19 cellular contexts compared by ENCODE assay signal in the genomic region with DNA sequence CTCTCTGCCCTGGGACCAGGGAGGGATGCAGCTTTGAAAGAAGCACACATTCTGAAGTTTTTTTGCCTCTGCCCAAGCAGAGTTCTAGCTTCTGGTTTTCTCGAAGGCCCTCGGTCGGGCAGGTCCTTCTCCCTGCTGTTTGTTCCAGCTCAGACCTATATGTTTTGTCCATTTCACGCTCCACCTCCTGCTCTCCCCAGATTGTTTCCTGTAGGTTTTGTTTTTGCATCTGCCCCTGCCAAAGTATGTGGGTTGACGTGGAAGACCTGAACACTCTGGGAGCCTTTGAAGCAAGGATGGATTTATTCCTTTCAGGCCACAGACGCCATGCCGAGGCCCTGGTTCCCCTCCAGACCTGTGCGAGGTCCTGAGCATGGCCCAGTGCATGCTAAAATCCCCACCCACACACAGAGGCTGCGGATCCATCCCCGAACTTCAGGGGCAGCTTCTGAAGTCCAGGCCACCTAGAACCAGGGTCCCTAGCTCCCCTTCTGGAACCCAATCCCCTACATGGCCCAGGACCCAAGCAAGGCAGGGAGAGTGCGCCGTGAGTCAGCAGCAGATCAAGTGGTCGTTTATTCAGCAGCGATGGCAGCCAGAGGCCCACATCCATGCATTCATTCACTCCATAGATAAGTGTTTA.
DNase-seq lines count a peak whose midpoint lies in the region; ATAC-seq and TF ChIP-seq lines count a peak whose summit lies in the region.
"Had no signal": no experiment of that assay in that cellular context is flagged by ENCODE, and none has a peak within 500 bp of the region (broad histone marks: within the 10 kb centered on the region; RNA-seq: fewer than 3 reads in every experiment).

No MANE protein-coding gene starts in this region.

- intact Hi-C loops in Right ventricle myocardium superior (cut with DNase I) (no loop called here), left cardiac atrium (cut with DNase I) (no loop called here), esophagus muscularis mucosa (cut with DNase I) (no loop called here), body of pancreas (cut with DNase I) (no loop called here)

- H3K27ac ChIP-seq in esophagus muscularis mucosa (replicated peaks in 1 of 4) (peak overlapping the region; percentile 87 to 99 (median 91)), thoracic aorta (no peak overlapping the region), body of pancreas (no peak overlapping the region), substantia nigra (ENCODE audit: low read depth, low read length, poor library complexity, severe bottlenecking) (no peak overlapping the region)

- no peaks in the 10 kb centered on the region for H3K27me3 ChIP-seq in esophagus muscularis mucosa
- no peaks in the 10 kb centered on the region for H3K27me3 ChIP-seq in thoracic aorta (replicated peaks; ENCODE audit: insufficient read depth)
- H3K27me3 ChIP-seq in body of pancreas, result no peaks in the 10 kb centered on the region

- ATAC-seq in Right ventricle myocardium superior (ENCODE audit: poor library complexity), result no peak
- ATAC-seq in left cardiac atrium, result no peak
- peak; percentile 31 for ATAC-seq in thoracic aorta (ENCODE audit: insufficient number of reproducible peaks, low FRiP score, low read depth)
- no peak for ATAC-seq in body of pancreas

- peaks cover 38 to 100% (median 90%) of the 10 kb centered on the region in 4 donors for H3K4me1 ChIP-seq in esophagus muscularis mucosa
- peaks cover 8 to 31% of the 10 kb centered on the region in 2 donors for H3K4me1 ChIP-seq in thoracic aorta (ENCODE audit: control insufficient read depth in 1 of 2, low read depth in 2 of 2)
- H3K4me1 ChIP-seq in body of pancreas, result peaks cover 5% of the 10 kb centered on the region

- no peak overlapping the region for H3K4me3 ChIP-seq in esophagus muscularis mucosa
- no peak overlapping the region for H3K4me3 ChIP-seq in thoracic aorta
- no peak overlapping the region for H3K4me3 ChIP-seq in body of pancreas
- H3K4me3 ChIP-seq: stomach had no signal

- no peak for TF ChIP-seq EP300 in esophagus muscularis mucosa (IDR thresholded peaks at IDR 0.05)

- peaks cover 46% of the 10 kb centered on the region for H3K27me3 Mint-ChIP-seq in nephron (ENCODE audit: low read depth)

- TF ChIP-seq POLR2A in esophagus muscularis mucosa (IDR thresholded peaks at IDR 0.05; ENCODE audit: low read depth) (no peak), body of pancreas (IDR thresholded peaks at IDR 0.05) (no peak)

- H3K36me3 Mint-ChIP-seq in nephron (ENCODE audit: low read depth), result no peaks in the 10 kb centered on the region
- H3K36me3 Mint-ChIP-seq: activated naive CD8-positive, alpha-beta T cell treated with anti-CD3 and anti-CD28 coated beads, Interleukin-2, amount 10 ng/mL, durations not matched to agents 7 days and 5 days; mesothelial cell of epicardium had no signal

- H3K4me3 Mint-ChIP-seq in nephron, result no peak overlapping the region
- H3K4me3 Mint-ChIP-seq: activated naive CD8-positive, alpha-beta T cell treated with anti-CD3 and anti-CD28 coated beads, Interleukin-2, amount 10 ng/mL, durations not matched to agents 7 days and 5 days; mesothelial cell of epicardium had no signal

- H3K9me3 ChIP-seq in esophagus muscularis mucosa (no peaks in the 10 kb centered on the region), thoracic aorta (no peaks in the 10 kb centered on the region), body of pancreas (no peaks in the 10 kb centered on the region)
- H3K9me3 ChIP-seq: stomach had no signal

- peaks cover 80% of the 10 kb centered on the region for H3K4me1 Mint-ChIP-seq in nephron
- H3K4me1 Mint-ChIP-seq: activated naive CD8-positive, alpha-beta T cell treated with anti-CD3 and anti-CD28 coated beads, Interleukin-2, amount 10 ng/mL, durations not matched to agents 7 days and 5 days had no signal

- H3K36me3 ChIP-seq in esophagus muscularis mucosa, result no peaks in the 10 kb centered on the region
- H3K36me3 ChIP-seq in thoracic aorta, result no peaks in the 10 kb centered on the region
- no peaks in the 10 kb centered on the region for H3K36me3 ChIP-seq in body of pancreas (replicated peaks in 1 of 2; ENCODE audit: insufficient read depth in 1 of 2, low read depth in 2 of 2)
- H3K36me3 ChIP-seq: stomach had no signal

- 71% methylated on average over 14 of the region's 14 CpGs for WGBS in esophagus muscularis mucosa
- WGBS in body of pancreas, 2 donors, result 74 to 81% methylated on average over 13 to 14 of the region's 14 CpGs

- peak overlapping the region; percentile 46 to 69 (median 56) for H3K27ac Mint-ChIP-seq in nephron
- H3K27ac Mint-ChIP-seq: activated naive CD8-positive, alpha-beta T cell treated with anti-CD3 and anti-CD28 coated beads, Interleukin-2, amount 10 ng/mL, durations not matched to agents 7 days and 5 days; activated T-helper 2 cell treated with anti-CD3 and anti-CD28 coated beads, Interferon-gamma antibody, Interleukin-2, Interleukin-4, amounts not matched to agents 10 μg/mL and 5 μg/mL and 100 μg/mL, durations not matched to agents 14 hours and 24 hours and 36 hours; mesothelial cell of epicardium had no signal

- TF ChIP-seq CTCF in esophagus muscularis mucosa (IDR thresholded peaks at IDR 0.05) (no peak), nephron (IDR thresholded peaks at IDR 0.05; ENCODE audit: unreplicated experiment in 3 of 3) (no peak), thoracic aorta (IDR thresholded peaks at IDR 0.05) (no peak), body of pancreas (IDR thresholded peaks at IDR 0.05) (no peak)

- no peaks in the 10 kb centered on the region for H3K9me3 Mint-ChIP-seq in nephron
- H3K9me3 Mint-ChIP-seq: activated naive CD8-positive, alpha-beta T cell treated with anti-CD3 and anti-CD28 coated beads, Interleukin-2, amount 10 ng/mL, durations not matched to agents 7 days and 5 days; activated T-helper 2 cell treated with anti-CD3 and anti-CD28 coated beads, Interferon-gamma antibody, Interleukin-2, Interleukin-4, amounts not matched to agents 10 μg/mL and 5 μg/mL and 100 μg/mL, durations not matched to agents 14 hours and 24 hours and 36 hours; mesothelial cell of epicardium had no signal

- peak; percentile 22 for DNase-seq in Right ventricle myocardium superior
- DNase-seq in left cardiac atrium, result no peak
- DNase-seq in esophagus muscularis mucosa (ENCODE audit: extremely low spot score), result no peak
- DNase-seq in thoracic aorta (ENCODE audit: low spot score), result no peak
- DNase-seq in NCI-H1417 treated with DMSO at 0.1 percent for 48 hours (lab: John Stamatoyannopoulos, UW), result no peak
- no peak for DNase-seq in body of pancreas
- no peak for DNase-seq in substantia nigra (lab: John Stamatoyannopoulos, UW)
- DNase-seq: activated CD4-positive, alpha-beta T cell treated with anti-CD3 and anti-CD28 coated beads, Interleukin-2, amount 50 U/mL, for 1 hour; activated CD8-positive, alpha-beta memory T cell treated with anti-CD3 and anti-CD28 coated beads, Interleukin-2, amount 50 U/mL, for 4 hours; activated naive CD8-positive, alpha-beta T cell treated with anti-CD3 and anti-CD28 coated beads, Interleukin-2, amount 10 ng/mL, durations not matched to agents 7 days and 5 days; effector memory CD4-positive, alpha-beta T cell; glutamatergic neuron; IMR-90; NCI-H1105; NCI-H526 treated with DMSO at 0.1 percent for 48 hours; stomach had no signal

Comparison
In these comparisons a context has a peak if more than half of its experiments do, and no peak if none do; other contexts are left out.
1. H3K27ac ChIP-seq: peak in esophagus muscularis mucosa (4 of 4); none in thoracic aorta (0 of 2), body of pancreas (0 of 4) and substantia nigra (single experiment).